In the genomic region with DNA sequence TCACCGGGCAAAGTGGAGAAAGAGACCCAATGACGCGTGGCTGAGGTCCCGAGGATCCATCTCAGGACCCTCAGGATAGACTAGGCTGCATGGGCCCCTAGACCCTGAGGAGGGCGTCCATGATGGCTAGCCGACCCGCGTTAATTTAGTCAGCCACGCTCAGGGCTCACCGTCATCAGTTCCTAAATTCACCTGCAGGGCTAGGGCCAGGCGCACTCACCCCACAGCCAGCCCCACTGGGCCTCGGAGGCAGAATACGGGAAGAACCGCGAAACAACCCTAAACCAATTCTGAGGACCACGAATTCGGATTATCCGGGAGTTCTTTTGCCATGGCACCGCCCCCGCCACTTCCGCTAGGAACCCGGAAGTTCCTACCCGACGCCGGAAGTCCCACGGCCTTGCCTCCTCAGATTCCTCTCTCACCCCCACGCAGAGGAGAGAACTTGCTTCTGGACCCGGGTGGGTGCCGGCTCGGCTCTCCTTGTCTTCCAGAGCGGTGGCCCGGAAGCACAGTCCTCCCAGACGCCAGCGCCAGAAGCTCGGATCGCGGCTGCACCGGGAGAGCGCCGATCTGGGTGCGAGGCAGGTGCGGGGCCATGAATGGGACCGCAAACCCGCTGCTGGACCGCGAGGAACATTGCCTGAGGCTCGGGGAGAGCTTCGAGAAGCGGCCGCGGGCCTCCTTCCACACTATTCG, we compare ENCODE assay signal across 1 cellular context.
TF ChIP-seq lines count a peak whose summit lies in the region.

A gene (plus strand): TSS at position 417 of the 699 bp plus-strand sequence. CDS start 182 bp downstream, at position 599.
A gene with protein sequence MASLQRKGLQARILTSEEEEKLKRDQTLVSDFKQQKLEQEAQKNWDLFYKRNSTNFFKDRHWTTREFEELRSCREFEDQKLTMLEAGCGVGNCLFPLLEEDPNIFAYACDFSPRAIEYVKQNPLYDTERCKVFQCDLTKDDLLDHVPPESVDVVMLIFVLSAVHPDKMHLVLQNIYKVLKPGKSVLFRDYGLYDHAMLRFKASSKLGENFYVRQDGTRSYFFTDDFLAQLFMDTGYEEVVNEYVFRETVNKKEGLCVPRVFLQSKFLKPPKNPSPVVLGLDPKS (minus strand): TSS at position 363 of the 699 bp plus-strand sequence. CDS start 1,033 bp downstream, outside the sequence.

TF ChIP-seq in K562, 482 proteins besides CTCF, POLR2A, EP300 and RAD21 (continued from another document and continues in another):
- TF ChIP-seq, protein P1, sequence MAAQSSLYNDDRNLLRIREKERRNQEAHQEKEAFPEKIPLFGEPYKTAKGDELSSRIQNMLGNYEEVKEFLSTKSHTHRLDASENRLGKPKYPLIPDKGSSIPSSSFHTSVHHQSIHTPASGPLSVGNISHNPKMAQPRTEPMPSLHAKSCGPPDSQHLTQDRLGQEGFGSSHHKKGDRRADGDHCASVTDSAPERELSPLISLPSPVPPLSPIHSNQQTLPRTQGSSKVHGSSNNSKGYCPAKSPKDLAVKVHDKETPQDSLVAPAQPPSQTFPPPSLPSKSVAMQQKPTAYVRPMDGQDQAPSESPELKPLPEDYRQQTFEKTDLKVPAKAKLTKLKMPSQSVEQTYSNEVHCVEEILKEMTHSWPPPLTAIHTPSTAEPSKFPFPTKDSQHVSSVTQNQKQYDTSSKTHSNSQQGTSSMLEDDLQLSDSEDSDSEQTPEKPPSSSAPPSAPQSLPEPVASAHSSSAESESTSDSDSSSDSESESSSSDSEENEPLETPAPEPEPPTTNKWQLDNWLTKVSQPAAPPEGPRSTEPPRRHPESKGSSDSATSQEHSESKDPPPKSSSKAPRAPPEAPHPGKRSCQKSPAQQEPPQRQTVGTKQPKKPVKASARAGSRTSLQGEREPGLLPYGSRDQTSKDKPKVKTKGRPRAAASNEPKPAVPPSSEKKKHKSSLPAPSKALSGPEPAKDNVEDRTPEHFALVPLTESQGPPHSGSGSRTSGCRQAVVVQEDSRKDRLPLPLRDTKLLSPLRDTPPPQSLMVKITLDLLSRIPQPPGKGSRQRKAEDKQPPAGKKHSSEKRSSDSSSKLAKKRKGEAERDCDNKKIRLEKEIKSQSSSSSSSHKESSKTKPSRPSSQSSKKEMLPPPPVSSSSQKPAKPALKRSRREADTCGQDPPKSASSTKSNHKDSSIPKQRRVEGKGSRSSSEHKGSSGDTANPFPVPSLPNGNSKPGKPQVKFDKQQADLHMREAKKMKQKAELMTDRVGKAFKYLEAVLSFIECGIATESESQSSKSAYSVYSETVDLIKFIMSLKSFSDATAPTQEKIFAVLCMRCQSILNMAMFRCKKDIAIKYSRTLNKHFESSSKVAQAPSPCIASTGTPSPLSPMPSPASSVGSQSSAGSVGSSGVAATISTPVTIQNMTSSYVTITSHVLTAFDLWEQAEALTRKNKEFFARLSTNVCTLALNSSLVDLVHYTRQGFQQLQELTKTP (IDR thresholded peaks at IDR 0.05; ENCODE audit: low read depth in 1 of 2, partially characterized antibody in 2 of 2) = peak in 1 of 2 experiments; percentile 76
- TF ChIP-seq TRIM24 (IDR thresholded peaks at IDR 0.05) (peak; percentile 5 to 89; a peak in 2 of 4 replicates), YBX1 (IDR thresholded peaks at IDR 0.05) (no peak), SIN3B (IDR thresholded peaks at IDR 0.05; ENCODE audit: low read depth) (peak; percentile 86), KLF1 (tag; IDR thresholded peaks at IDR 0.05) (no peak; the same call in 1 of the 2 replicates), ESRRA (IDR thresholded peaks at IDR 0.05; ENCODE audit: borderline replicate concordance, low read depth) (peak; percentile 22; the same call in 1 of the 2 replicates), POLR2B (IDR thresholded peaks at IDR 0.05; ENCODE audit: low read depth, partially characterized antibody) (peak; percentile 82), CBX1 (IDR thresholded peaks at IDR 0.05; ENCODE audit: low read depth) (peak; percentile 92), KDM4B (IDR thresholded peaks at IDR 0.05; ENCODE audit: borderline replicate concordance in 2 of 2, low read depth in 1 of 2) (peak in 1 of 2 experiments; percentile 95; a peak in 1 of 4 replicates), POLR2G (IDR thresholded peaks at IDR 0.05; ENCODE audit: low read depth, low read length) (peak; percentile 90), ZBTB7A (IDR thresholded peaks at IDR 0.05; ENCODE audit: borderline replicate concordance, control insufficient read depth, low read depth, low read length) (peak; percentile 86; the same call in 1 of the 2 replicates), THRAP3 (IDR thresholded peaks at IDR 0.05; ENCODE audit: borderline replicate concordance) (peak; percentile 53; the same call in 1 of the 2 replicates), NR2C1 (IDR thresholded peaks at IDR 0.05) (peak; percentile 70), NR2C1 (tag; IDR thresholded peaks at IDR 0.05) (peak; percentile 79), KLF13 (tag; IDR thresholded peaks at IDR 0.05; ENCODE audit: borderline replicate concordance, low read depth) (peak; percentile 55; the same call in 1 of the 2 replicates), ZNF589 (CRISPR knock-in tag; IDR thresholded peaks at IDR 0.05; ENCODE audit: low read depth) (0 out of 2 replicates have a peak, but pooled peaks have one; percentile 23), RBM17 (IDR thresholded peaks at IDR 0.05; ENCODE audit: borderline replicate concordance, low read depth, low read length) (no peak), KAT7 (CRISPR knock-in tag; IDR thresholded peaks at IDR 0.05; ENCODE audit: borderline replicate concordance) (peak; percentile 85; the same call in 1 of the 2 replicates), ZFP36 (IDR thresholded peaks at IDR 0.05; ENCODE audit: low read depth, low read length, partially characterized antibody) (peak; percentile 36), DMBX1 (CRISPR knock-in tag; IDR thresholded peaks at IDR 0.05; ENCODE audit: borderline replicate concordance) (peak; percentile 61), ZNF232 (CRISPR knock-in tag; IDR thresholded peaks at IDR 0.05) (peak; percentile 2; the same call in 1 of the 2 replicates), KLF16 (IDR thresholded peaks at IDR 0.05) (peak; percentile 32; the same call in 1 of the 2 replicates), ZNF830 (CRISPR knock-in tag; IDR thresholded peaks at IDR 0.05) (peak; percentile 8; the same call in 1 of the 2 replicates), SMARCA5 (IDR thresholded peaks at IDR 0.05) (no peak), CC2D1A (IDR thresholded peaks at IDR 0.05) (peak; percentile 49; the same call in 1 of the 2 replicates), TFAM (CRISPR knock-in tag; conservative IDR thresholded peaks at IDR 0.05) (no peak), ATF1 (CRISPR knock-in tag; IDR thresholded peaks at IDR 0.05) (no peak), ATF1 (tag; IDR thresholded peaks at IDR 0.05) (peak; percentile 58), STAG1 (CRISPR knock-in tag; IDR thresholded peaks at IDR 0.05; ENCODE audit: borderline replicate concordance) (peak; percentile 22; the same call in 1 of the 2 replicates), LEF1 (IDR thresholded peaks at IDR 0.05) (no peak), HIVEP1 (CRISPR knock-in tag; IDR thresholded peaks at IDR 0.05) (0 out of 2 replicates have a peak, but pooled peaks have one; percentile 17), SPI1 (IDR thresholded peaks at IDR 0.05; ENCODE audit: borderline replicate concordance, low read depth, low read length) (peak; percentile 59; the same call in 1 of the 2 replicates)
- TF ChIP-seq, protein P2, sequence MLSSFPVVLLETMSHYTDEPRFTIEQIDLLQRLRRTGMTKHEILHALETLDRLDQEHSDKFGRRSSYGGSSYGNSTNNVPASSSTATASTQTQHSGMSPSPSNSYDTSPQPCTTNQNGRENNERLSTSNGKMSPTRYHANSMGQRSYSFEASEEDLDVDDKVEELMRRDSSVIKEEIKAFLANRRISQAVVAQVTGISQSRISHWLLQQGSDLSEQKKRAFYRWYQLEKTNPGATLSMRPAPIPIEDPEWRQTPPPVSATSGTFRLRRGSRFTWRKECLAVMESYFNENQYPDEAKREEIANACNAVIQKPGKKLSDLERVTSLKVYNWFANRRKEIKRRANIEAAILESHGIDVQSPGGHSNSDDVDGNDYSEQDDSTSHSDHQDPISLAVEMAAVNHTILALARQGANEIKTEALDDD (IDR thresholded peaks at IDR 0.05) = 0 out of 2 replicates have a peak, but pooled peaks have one; percentile 28
- TF ChIP-seq, protein P3, sequence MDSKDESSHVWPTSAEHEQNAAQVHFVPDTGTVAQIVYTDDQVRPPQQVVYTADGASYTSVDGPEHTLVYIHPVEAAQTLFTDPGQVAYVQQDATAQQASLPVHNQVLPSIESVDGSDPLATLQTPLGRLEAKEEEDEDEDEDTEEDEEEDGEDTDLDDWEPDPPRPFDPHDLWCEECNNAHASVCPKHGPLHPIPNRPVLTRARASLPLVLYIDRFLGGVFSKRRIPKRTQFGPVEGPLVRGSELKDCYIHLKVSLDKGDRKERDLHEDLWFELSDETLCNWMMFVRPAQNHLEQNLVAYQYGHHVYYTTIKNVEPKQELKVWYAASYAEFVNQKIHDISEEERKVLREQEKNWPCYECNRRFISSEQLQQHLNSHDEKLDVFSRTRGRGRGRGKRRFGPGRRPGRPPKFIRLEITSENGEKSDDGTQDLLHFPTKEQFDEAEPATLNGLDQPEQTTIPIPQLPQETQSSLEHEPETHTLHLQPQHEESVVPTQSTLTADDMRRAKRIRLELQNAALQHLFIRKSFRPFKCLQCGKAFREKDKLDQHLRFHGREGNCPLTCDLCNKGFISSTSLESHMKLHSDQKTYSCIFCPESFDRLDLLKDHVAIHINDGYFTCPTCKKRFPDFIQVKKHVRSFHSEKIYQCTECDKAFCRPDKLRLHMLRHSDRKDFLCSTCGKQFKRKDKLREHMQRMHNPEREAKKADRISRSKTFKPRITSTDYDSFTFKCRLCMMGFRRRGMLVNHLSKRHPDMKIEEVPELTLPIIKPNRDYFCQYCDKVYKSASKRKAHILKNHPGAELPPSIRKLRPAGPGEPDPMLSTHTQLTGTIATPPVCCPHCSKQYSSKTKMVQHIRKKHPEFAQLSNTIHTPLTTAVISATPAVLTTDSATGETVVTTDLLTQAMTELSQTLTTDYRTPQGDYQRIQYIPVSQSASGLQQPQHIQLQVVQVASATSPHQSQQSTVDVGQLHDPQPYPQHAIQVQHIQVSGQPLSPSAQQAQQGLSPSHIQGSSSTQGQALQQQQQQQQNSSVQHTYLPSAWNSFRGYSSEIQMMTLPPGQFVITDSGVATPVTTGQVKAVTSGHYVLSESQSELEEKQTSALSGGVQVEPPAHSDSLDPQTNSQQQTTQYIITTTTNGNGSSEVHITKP (IDR thresholded peaks at IDR 0.05; ENCODE audit: partially characterized antibody) = peak; percentile 12
- TF ChIP-seq, protein P4, sequence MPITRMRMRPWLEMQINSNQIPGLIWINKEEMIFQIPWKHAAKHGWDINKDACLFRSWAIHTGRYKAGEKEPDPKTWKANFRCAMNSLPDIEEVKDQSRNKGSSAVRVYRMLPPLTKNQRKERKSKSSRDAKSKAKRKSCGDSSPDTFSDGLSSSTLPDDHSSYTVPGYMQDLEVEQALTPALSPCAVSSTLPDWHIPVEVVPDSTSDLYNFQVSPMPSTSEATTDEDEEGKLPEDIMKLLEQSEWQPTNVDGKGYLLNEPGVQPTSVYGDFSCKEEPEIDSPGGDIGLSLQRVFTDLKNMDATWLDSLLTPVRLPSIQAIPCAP (CRISPR knock-in tag; IDR thresholded peaks at IDR 0.05; ENCODE audit: borderline replicate concordance) = no peak
- TF ChIP-seq, protein P5, sequence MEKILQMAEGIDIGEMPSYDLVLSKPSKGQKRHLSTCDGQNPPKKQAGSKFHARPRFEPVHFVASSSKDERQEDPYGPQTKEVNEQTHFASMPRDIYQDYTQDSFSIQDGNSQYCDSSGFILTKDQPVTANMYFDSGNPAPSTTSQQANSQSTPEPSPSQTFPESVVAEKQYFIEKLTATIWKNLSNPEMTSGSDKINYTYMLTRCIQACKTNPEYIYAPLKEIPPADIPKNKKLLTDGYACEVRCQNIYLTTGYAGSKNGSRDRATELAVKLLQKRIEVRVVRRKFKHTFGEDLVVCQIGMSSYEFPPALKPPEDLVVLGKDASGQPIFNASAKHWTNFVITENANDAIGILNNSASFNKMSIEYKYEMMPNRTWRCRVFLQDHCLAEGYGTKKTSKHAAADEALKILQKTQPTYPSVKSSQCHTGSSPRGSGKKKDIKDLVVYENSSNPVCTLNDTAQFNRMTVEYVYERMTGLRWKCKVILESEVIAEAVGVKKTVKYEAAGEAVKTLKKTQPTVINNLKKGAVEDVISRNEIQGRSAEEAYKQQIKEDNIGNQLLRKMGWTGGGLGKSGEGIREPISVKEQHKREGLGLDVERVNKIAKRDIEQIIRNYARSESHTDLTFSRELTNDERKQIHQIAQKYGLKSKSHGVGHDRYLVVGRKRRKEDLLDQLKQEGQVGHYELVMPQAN (IDR thresholded peaks at IDR 0.05; ENCODE audit: borderline replicate concordance) = peak; percentile 85
- TF ChIP-seq, protein P6, sequence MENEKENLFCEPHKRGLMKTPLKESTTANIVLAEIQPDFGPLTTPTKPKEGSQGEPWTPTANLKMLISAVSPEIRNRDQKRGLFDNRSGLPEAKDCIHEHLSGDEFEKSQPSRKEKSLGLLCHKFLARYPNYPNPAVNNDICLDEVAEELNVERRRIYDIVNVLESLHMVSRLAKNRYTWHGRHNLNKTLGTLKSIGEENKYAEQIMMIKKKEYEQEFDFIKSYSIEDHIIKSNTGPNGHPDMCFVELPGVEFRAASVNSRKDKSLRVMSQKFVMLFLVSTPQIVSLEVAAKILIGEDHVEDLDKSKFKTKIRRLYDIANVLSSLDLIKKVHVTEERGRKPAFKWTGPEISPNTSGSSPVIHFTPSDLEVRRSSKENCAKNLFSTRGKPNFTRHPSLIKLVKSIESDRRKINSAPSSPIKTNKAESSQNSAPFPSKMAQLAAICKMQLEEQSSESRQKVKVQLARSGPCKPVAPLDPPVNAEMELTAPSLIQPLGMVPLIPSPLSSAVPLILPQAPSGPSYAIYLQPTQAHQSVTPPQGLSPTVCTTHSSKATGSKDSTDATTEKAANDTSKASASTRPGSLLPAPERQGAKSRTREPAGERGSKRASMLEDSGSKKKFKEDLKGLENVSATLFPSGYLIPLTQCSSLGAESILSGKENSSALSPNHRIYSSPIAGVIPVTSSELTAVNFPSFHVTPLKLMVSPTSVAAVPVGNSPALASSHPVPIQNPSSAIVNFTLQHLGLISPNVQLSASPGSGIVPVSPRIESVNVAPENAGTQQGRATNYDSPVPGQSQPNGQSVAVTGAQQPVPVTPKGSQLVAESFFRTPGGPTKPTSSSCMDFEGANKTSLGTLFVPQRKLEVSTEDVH (IDR thresholded peaks at IDR 0.05; ENCODE audit: low read depth, partially characterized antibody) = peak; percentile 98
- TF ChIP-seq, protein P7, sequence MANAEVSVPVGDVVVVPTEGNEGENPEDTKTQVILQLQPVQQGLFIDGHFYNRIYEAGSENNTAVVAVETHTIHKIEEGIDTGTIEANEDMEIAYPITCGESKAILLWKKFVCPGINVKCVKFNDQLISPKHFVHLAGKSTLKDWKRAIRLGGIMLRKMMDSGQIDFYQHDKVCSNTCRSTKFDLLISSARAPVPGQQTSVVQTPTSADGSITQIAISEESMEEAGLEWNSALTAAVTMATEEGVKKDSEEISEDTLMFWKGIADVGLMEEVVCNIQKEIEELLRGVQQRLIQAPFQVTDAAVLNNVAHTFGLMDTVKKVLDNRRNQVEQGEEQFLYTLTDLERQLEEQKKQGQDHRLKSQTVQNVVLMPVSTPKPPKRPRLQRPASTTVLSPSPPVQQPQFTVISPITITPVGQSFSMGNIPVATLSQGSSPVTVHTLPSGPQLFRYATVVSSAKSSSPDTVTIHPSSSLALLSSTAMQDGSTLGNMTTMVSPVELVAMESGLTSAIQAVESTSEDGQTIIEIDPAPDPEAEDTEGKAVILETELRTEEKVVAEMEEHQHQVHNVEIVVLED (CRISPR knock-in tag; IDR thresholded peaks at IDR 0.05) = no peak
- TF ChIP-seq, protein P8, sequence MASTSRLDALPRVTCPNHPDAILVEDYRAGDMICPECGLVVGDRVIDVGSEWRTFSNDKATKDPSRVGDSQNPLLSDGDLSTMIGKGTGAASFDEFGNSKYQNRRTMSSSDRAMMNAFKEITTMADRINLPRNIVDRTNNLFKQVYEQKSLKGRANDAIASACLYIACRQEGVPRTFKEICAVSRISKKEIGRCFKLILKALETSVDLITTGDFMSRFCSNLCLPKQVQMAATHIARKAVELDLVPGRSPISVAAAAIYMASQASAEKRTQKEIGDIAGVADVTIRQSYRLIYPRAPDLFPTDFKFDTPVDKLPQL (IDR thresholded peaks at IDR 0.05; ENCODE audit: extremely low read depth, insufficient read length) = no peak
